ENCODE assay signal across 28 cellular contexts in genomic region chr19:11078893-11079292, GRCh38.
"Had no signal": no experiment of that assay in that cellular context is flagged by ENCODE, and none has a peak within 500 bp of the region (broad histone marks: within the 10 kb centered on the region; RNA-seq: fewer than 3 reads in every experiment).

No MANE protein-coding gene starts in this region.

- ATAC-seq: activated CD4-positive, CD25-positive, alpha-beta regulatory T cell treated with anti-CD3 and anti-CD28 coated beads, Interleukin-2, amount 50 U/mL, for 24 hours; activated CD8-positive, alpha-beta memory T cell treated with anti-CD3 and anti-CD28 coated beads, Interleukin-2, amount 10 ng/mL, durations not matched to agents 7 days and 5 days; activated CD8-positive, alpha-beta T cell treated with anti-CD3 and anti-CD28 coated beads, Interleukin-2, amount 10 ng/mL, durations not matched to agents 7 days and 5 days; activated naive CD8-positive, alpha-beta T cell treated with anti-CD3 and anti-CD28 coated beads, Interleukin-2, amount 50 U/mL, for 24 hours; esophagus mucosa; T-helper 17 cell had no signal

- FAIRE-seq: bronchial epithelial cell, frontal cortex had no signal

- H3K27ac ChIP-seq: ascending aorta, brain microvascular endothelial cell, coronary artery, dorsolateral prefrontal cortex, WERI-Rb-1 had no signal

- DNase-seq: activated B cell treated with CpG ODN at 0.5 μM for 24 hours; activated CD4-positive, alpha-beta memory T cell treated with anti-CD3 and anti-CD28 coated beads for 36 hours; activated CD4-positive, alpha-beta T cell treated with anti-CD3 and anti-CD28 coated beads, Interleukin-2, amount 10 ng/mL, durations not matched to agents 24 days and 14 days; activated CD8-positive, alpha-beta memory T cell treated with anti-CD3 and anti-CD28 coated beads, Interleukin-2, amount 10 ng/mL, durations not matched to agents 7 days and 5 days; activated CD8-positive, alpha-beta memory T cell treated with anti-CD3 and anti-CD28 coated beads, Interleukin-2, amount 50 U/mL, for 4 hours; activated CD8-positive, alpha-beta T cell treated with anti-CD3 and anti-CD28 coated beads, Interleukin-2, amount 10 ng/mL, durations not matched to agents 7 days and 5 days; activated effector memory CD4-positive, alpha-beta T cell treated with anti-CD3 and anti-CD28 coated beads, Interleukin-2, amount 50 U/mL, for 16 hours; activated naive CD4-positive, alpha-beta T cell treated with anti-CD3 and anti-CD28 coated beads for 36 hours; activated naive CD8-positive, alpha-beta T cell treated with anti-CD3 and anti-CD28 coated beads for 36 hours; activated naive CD8-positive, alpha-beta T cell treated with anti-CD3 and anti-CD28 coated beads, Interleukin-2, amount 50 U/mL, for 24 hours; activated T-cell treated with anti-CD3 and anti-CD28 coated beads, Interleukin-2, amount 50 U/mL, for 1 hour; activated T-cell treated with anti-CD3 and anti-CD28 coated beads, Interleukin-2, amount 50 U/mL, for 48 hours; brain microvascular endothelial cell; dorsolateral prefrontal cortex; effector memory CD4-positive, alpha-beta T cell; endodermal cell; foreskin fibroblast; head of caudate nucleus; T-helper 1 cell; T-helper 17 cell; T1000; WERI-Rb-1 had no signal

- H3K4me3 ChIP-seq: ascending aorta, coronary artery, dorsolateral prefrontal cortex had no signal

- H3K9me3 ChIP-seq: ascending aorta had no signal

- H3K27me3 ChIP-seq: ascending aorta, brain microvascular endothelial cell, dorsolateral prefrontal cortex had no signal

- H3K36me3 ChIP-seq: ascending aorta, brain microvascular endothelial cell, WERI-Rb-1 had no signal
